Comparison of ENCODE assay signal across 1 cellular context in the genomic region with DNA sequence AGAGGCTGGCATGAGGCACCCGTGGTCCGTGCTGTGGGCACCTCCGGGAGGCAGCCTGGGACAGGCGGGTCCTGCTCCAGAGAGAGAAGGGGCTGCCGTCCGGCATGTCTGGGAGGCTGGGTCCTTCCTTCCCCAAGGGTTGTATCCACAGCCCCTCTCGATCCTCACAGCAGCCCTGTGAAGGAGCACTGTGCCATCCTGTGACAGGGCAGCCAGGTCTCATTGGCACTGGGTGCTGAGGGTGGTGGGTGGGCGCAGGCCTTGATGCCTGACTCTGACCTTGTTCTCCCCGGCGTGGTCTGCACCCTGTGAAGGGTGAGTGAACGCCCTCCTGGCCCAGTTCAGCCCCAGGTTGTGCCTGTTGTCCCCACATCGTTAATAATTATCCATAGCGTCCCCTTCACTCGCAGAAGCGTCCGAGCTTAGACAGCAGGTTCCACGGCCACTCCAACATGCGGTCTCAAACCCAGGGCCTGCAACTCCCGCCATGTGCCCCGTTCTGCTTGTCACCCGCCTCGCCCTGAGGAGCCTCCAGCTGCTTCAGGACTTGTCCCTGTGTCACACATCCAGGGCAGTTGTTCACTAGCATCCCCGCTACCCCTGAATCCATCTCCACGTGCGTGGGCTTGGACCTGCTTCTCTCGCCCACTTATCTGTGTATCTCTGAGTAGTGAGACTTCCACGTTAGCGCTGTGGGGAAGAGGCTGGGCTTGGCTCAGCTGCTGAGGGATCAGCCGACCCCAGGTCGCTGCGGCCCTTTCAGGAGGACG.
TF ChIP-seq lines count a peak whose summit lies in the region.

No MANE protein-coding gene starts in this region.

TF ChIP-seq in GM23338, 12 proteins besides CTCF, POLR2A, EP300 and RAD21 (continued from another document):
- TF ChIP-seq, protein P1, sequence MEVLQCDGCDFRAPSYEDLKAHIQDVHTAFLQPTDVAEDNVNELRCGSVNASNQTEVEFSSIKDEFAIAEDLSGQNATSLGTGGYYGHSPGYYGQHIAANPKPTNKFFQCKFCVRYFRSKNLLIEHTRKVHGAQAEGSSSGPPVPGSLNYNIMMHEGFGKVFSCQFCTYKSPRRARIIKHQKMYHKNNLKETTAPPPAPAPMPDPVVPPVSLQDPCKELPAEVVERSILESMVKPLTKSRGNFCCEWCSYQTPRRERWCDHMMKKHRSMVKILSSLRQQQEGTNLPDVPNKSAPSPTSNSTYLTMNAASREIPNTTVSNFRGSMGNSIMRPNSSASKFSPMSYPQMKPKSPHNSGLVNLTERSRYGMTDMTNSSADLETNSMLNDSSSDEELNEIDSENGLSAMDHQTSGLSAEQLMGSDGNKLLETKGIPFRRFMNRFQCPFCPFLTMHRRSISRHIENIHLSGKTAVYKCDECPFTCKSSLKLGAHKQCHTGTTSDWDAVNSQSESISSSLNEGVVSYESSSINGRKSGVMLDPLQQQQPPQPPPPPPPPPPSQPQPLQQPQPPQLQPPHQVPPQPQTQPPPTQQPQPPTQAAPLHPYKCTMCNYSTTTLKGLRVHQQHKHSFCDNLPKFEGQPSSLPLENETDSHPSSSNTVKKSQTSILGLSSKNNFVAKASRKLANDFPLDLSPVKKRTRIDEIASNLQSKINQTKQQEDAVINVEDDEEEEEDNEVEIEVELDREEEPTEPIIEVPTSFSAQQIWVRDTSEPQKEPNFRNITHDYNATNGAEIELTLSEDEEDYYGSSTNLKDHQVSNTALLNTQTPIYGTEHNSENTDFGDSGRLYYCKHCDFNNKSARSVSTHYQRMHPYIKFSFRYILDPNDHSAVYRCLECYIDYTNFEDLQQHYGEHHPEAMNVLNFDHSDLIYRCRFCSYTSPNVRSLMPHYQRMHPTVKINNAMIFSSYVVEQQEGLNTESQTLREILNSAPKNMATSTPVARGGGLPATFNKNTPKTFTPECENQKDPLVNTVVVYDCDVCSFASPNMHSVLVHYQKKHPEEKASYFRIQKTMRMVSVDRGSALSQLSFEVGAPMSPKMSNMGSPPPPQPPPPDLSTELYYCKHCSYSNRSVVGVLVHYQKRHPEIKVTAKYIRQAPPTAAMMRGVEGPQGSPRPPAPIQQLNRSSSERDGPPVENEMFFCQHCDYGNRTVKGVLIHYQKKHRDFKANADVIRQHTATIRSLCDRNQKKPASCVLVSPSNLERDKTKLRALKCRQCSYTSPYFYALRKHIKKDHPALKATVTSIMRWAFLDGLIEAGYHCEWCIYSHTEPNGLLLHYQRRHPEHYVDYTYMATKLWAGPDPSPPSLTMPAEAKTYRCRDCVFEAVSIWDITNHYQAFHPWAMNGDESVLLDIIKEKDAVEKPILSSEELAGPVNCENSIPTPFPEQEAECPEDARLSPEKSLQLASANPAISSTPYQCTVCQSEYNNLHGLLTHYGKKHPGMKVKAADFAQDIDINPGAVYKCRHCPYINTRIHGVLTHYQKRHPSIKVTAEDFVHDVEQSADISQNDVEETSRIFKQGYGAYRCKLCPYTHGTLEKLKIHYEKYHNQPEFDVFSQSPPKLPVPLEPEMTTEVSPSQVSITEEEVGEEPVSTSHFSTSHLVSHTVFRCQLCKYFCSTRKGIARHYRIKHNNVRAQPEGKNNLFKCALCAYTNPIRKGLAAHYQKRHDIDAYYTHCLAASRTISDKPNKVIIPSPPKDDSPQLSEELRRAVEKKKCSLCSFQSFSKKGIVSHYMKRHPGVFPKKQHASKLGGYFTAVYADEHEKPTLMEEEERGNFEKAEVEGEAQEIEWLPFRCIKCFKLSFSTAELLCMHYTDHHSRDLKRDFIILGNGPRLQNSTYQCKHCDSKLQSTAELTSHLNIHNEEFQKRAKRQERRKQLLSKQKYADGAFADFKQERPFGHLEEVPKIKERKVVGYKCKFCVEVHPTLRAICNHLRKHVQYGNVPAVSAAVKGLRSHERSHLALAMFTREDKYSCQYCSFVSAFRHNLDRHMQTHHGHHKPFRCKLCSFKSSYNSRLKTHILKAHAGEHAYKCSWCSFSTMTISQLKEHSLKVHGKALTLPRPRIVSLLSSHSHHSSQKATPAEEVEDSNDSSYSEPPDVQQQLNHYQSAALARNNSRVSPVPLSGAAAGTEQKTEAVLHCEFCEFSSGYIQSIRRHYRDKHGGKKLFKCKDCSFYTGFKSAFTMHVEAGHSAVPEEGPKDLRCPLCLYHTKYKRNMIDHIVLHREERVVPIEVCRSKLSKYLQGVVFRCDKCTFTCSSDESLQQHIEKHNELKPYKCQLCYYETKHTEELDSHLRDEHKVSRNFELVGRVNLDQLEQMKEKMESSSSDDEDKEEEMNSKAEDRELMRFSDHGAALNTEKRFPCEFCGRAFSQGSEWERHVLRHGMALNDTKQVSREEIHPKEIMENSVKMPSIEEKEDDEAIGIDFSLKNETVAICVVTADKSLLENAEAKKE (CRISPR knock-in tag; IDR thresholded peaks at IDR 0.05) = no peak
